ENCODE assay signal across 8 cellular contexts in the genomic region with DNA sequence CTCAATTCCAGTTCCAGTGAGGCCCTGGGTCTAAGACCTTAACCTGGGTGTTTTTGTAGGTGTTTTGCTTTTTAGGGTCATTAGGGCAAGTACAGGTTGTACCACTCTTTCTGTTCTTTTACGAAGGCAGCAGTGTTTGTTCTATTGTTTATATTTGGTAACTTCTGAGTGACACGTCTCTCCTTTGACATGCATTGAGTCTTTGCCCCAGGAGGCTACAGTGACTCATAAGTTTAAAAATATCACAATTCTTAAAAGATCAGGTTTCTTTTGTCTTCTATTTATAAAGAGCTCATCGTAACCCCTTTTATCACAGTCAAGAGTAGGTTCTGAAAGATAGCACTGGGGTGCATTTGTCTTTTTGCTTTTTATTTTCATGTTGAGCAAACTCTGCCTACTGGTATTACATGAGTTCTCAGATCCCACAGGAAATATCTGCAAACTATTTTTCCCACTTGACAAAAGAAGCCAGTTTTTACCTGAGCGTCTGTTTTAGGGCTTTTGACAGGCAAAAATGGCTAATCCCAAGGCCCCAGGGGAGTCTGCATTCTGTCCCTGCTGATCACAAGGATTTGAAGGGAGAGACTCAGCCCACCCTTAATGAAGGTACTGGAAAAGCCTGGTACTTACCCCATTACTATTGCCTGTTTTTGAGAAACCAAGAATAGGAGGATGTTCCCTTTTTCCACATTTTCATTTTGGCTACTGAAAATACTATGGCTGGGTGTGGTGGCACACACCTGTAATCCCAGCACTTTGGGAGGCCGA. TPM values are rescaled to one million over a fixed set of nuclear protein-coding genes. Genes with fewer than 3 reads are reported as not detected.
DNase-seq lines count a peak whose midpoint lies in the region; ATAC-seq and TF ChIP-seq lines count a peak whose summit lies in the region.

No MANE protein-coding gene starts in this region.

- WGBS in prostate gland, result 46% methylated on average over 5 of the region's 5 CpGs

- TF ChIP-seq POLR2A in prostate gland (IDR thresholded peaks at IDR 0.05), result no peak

- H3K36me3 ChIP-seq in neural progenitor cell, result no peaks in the 10 kb centered on the region
- H3K36me3 ChIP-seq in prostate gland, result no peaks in the 10 kb centered on the region

- H3K9me3 ChIP-seq in neural progenitor cell (ENCODE audit: low read depth) (no peaks in the 10 kb centered on the region), prostate gland (no peaks in the 10 kb centered on the region)

- no peak overlapping the region for H3K4me3 Mint-ChIP-seq in stimulated activated naive CD8-positive, alpha-beta T cell treated with anti-CD3 and anti-CD28 coated beads, Interleukin-15, Interleukin-2, amounts not matched to agents 100 ng/mL and 50 ng/mL, for 24 hours
- no peak overlapping the region for H3K4me3 Mint-ChIP-seq in stimulated activated naive CD8-positive, alpha-beta T cell treated with anti-CD3 and anti-CD28 coated beads, Interleukin-15, amount 100 ng/mL, for 72 hours
- no peak overlapping the region for H3K4me3 Mint-ChIP-seq in neural progenitor cell

- H3K9me3 Mint-ChIP-seq in stimulated activated naive CD8-positive, alpha-beta T cell treated with anti-CD3 and anti-CD28 coated beads, Interleukin-15, Interleukin-2, amounts not matched to agents 100 ng/mL and 50 ng/mL, for 24 hours, result no peaks in the 10 kb centered on the region
- H3K9me3 Mint-ChIP-seq in stimulated activated naive CD8-positive, alpha-beta T cell treated with anti-CD3 and anti-CD28 coated beads, Interleukin-15, amount 100 ng/mL, for 72 hours, result no peaks in the 10 kb centered on the region
- H3K9me3 Mint-ChIP-seq in neural progenitor cell, result no peaks in the 10 kb centered on the region

- no peak overlapping the region for H3K27ac ChIP-seq in neural progenitor cell
- H3K27ac ChIP-seq in prostate gland, result no peak overlapping the region

- H3K79me2 ChIP-seq in neural progenitor cell (ENCODE audit: low read depth), result no peaks in the 10 kb centered on the region

- peaks cover 6% of the 10 kb centered on the region for H3K4me1 Mint-ChIP-seq in stimulated activated naive CD8-positive, alpha-beta T cell treated with anti-CD3 and anti-CD28 coated beads, Interleukin-15, Interleukin-2, amounts not matched to agents 100 ng/mL and 50 ng/mL, for 24 hours (ENCODE audit: low read depth)
- no peaks in the 10 kb centered on the region for H3K4me1 Mint-ChIP-seq in stimulated activated naive CD8-positive, alpha-beta T cell treated with anti-CD3 and anti-CD28 coated beads, Interleukin-15, amount 100 ng/mL, for 72 hours
- H3K4me1 Mint-ChIP-seq in neural progenitor cell, result peaks cover 6% of the 10 kb centered on the region

- peaks cover 7% of the 10 kb centered on the region for H3F3A ChIP-seq in neural progenitor cell (ENCODE audit: low read depth)

- no peak overlapping the region for H2AFZ ChIP-seq in neural progenitor cell (replicated peaks)

- ATAC-seq in stimulated activated naive CD8-positive, alpha-beta T cell treated with anti-CD3 and anti-CD28 coated beads, Interleukin-15, amount 100 ng/mL, for 72 hours, result no peak
- peak; percentile 85 for ATAC-seq in HG03135 (IDR thresholded peaks at IDR 0.05; ENCODE audit: unreplicated experiment)

- H3K27ac Mint-ChIP-seq in stimulated activated naive CD8-positive, alpha-beta T cell treated with anti-CD3 and anti-CD28 coated beads, Interleukin-15, Interleukin-2, amounts not matched to agents 100 ng/mL and 50 ng/mL, for 24 hours, result peak overlapping the region; percentile 45
- H3K27ac Mint-ChIP-seq in stimulated activated naive CD8-positive, alpha-beta T cell treated with anti-CD3 and anti-CD28 coated beads, Interleukin-15, amount 100 ng/mL, for 72 hours, result no peak overlapping the region
- H3K27ac Mint-ChIP-seq in neural progenitor cell, result peak overlapping the region; percentile 83

- intact Hi-C loops in prostate gland (cut with DNase I), result no loop called here

- no peak overlapping the region for H3K4me2 ChIP-seq in neural progenitor cell

- no peak overlapping the region for H3K4me3 ChIP-seq in neural progenitor cell
- no peak overlapping the region for H3K4me3 ChIP-seq in prostate gland

- no peaks in the 10 kb centered on the region for H3K27me3 Mint-ChIP-seq in stimulated activated naive CD8-positive, alpha-beta T cell treated with anti-CD3 and anti-CD28 coated beads, Interleukin-15, Interleukin-2, amounts not matched to agents 100 ng/mL and 50 ng/mL, for 24 hours
- no peaks in the 10 kb centered on the region for H3K27me3 Mint-ChIP-seq in stimulated activated naive CD8-positive, alpha-beta T cell treated with anti-CD3 and anti-CD28 coated beads, Interleukin-15, amount 100 ng/mL, for 72 hours
- no peaks in the 10 kb centered on the region for H3K27me3 Mint-ChIP-seq in neural progenitor cell (ENCODE audit: insufficient read depth, low read depth)

- peaks cover 9% of the 10 kb centered on the region for H3K36me3 Mint-ChIP-seq in stimulated activated naive CD8-positive, alpha-beta T cell treated with anti-CD3 and anti-CD28 coated beads, Interleukin-15, Interleukin-2, amounts not matched to agents 100 ng/mL and 50 ng/mL, for 24 hours (ENCODE audit: low read depth)
- H3K36me3 Mint-ChIP-seq in neural progenitor cell, result no peaks in the 10 kb centered on the region

- TF ChIP-seq CTCF in neural progenitor cell (IDR thresholded peaks at IDR 0.05) (no peak), prostate gland (IDR thresholded peaks at IDR 0.05) (no peak)

- H3K4me1 ChIP-seq in neural progenitor cell (no peaks in the 10 kb centered on the region), prostate gland (replicated peaks) (no peaks in the 10 kb centered on the region)

- H3K27me3 ChIP-seq in neural progenitor cell, result no peaks in the 10 kb centered on the region
- no peaks in the 10 kb centered on the region for H3K27me3 ChIP-seq in prostate gland (replicated peaks; ENCODE audit: insufficient read depth)

- H3K9ac ChIP-seq in neural progenitor cell, result no peak overlapping the region

- no peak for DNase-seq in stimulated activated naive CD8-positive, alpha-beta T cell treated with anti-CD3 and anti-CD28 coated beads, Interleukin-15, amount 100 ng/mL, for 72 hours
- peak; percentile 42 for DNase-seq in astrocyte of the hippocampus (ENCODE audit: low read depth, low spot score)
- no peak for DNase-seq in neural progenitor cell (ENCODE audit: low spot score)
- DNase-seq in NCI-H82 treated with DMSO at 0.1 percent for 48 hours (lab: John Stamatoyannopoulos, UW; ENCODE audit: unreplicated experiment), result no peak
- no peak for DNase-seq in RPMI8226
- no peak for DNase-seq in prostate gland (ENCODE audit: low spot score)

- no peaks in the 10 kb centered on the region for H4K20me1 ChIP-seq in neural progenitor cell (ENCODE audit: low read depth)

RNA-seq across cellular contexts. Expression of a gene that starts 7.9 kb away (rescaled TPM):
- total RNA-seq in neural progenitor cell (ENCODE audit: low replicate concordance) (2.4 and 3.0 TPM in 2 replicates), prostate gland (1 to 10 TPM in 1 of 2 donors, under 1 TPM in 1; 0.97 to 1.6 TPM)

RNA-seq across cellular contexts. Expression of a gene that starts 21.5 kb away (rescaled TPM):
- total RNA-seq in neural progenitor cell (ENCODE audit: low replicate concordance), result 144 and 200 TPM in 2 replicates
- total RNA-seq in prostate gland, result 10 to 100 TPM; 16.2 to 26.8 TPM

RNA-seq across cellular contexts. Expression of a gene that starts 49.6 kb away (rescaled TPM):
- total RNA-seq in neural progenitor cell (ENCODE audit: low replicate concordance), result 36.0 and 44.0 TPM in 2 replicates
- 10 to 100 TPM; 26.0 to 40.7 TPM for total RNA-seq in prostate gland

RNA-seq across cellular contexts. Expression of a gene that starts 49.8 kb away (rescaled TPM):
- total RNA-seq in neural progenitor cell (ENCODE audit: low replicate concordance), result 34.8 and 43.3 TPM in 2 replicates
- total RNA-seq in prostate gland, result 10 to 100 TPM; 15.8 to 17.7 TPM

Comparison
In these comparisons a context has a peak if more than half of its experiments do, and no peak if none do; other contexts are left out.
1. H3K27ac Mint-ChIP-seq: peak in stimulated activated naive CD8-positive, alpha-beta T cell treated with anti-CD3 and anti-CD28 coated beads, Interleukin-15, Interleukin-2, amounts not matched to agents 100 ng/mL and 50 ng/mL, for 24 hours (single experiment) and neural progenitor cell (single experiment); none in stimulated activated naive CD8-positive, alpha-beta T cell treated with anti-CD3 and anti-CD28 coated beads, Interleukin-15, amount 100 ng/mL, for 72 hours (0 of 2).